ENCODE assay signal across 8 cellular contexts in the genomic region with DNA sequence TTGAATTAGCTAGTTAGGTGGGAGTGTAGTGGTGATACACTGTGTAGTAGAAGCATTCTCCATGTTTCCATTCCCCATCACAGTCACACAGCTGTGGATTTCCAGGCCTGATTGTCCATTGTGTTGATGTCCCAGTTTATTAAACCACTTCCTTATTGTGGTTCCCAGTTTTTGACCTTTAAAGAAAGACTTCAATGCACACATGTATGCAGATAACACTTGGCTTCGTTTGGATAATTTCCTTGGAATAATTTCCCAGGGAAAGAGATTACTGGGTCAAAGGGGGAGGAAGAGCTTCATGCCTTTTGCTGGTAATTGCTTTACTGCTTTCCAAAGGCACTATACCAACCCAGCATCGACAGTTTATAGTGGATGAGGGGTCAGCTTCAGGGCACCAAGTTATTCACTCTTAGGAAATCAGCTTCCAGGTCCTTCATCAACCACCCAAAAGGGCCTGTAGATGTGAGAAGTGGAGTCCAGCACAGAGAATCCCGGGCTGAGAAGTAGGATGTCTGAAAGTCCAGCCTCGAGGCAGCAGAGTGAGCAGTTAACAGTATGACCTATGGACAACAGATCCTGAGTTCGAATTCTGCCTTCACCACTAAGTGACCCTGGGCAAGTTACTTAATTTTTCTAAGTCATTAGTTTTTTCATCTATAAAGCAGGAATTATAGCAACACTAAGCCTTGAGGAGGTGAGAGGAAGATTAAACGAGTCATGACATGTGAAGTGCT.
DNase-seq lines count a peak whose midpoint lies in the region; ATAC-seq lines count a peak whose summit lies in the region.

No MANE protein-coding gene starts in this region.

- no peaks in the 10 kb centered on the region for H3K9me3 ChIP-seq in KOPT-K1 (ENCODE audit: insufficient read depth, low read length, poor library complexity, severe bottlenecking)

- H3K27me3 Mint-ChIP-seq in activated naive CD8-positive, alpha-beta T cell treated with anti-CD3 and anti-CD28 coated beads, Interleukin-2, amount 50 U/mL, for 24 hours, result no peaks in the 10 kb centered on the region

- no peaks in the 10 kb centered on the region for H3K36me3 Mint-ChIP-seq in activated naive CD8-positive, alpha-beta T cell treated with anti-CD3 and anti-CD28 coated beads, Interleukin-2, amount 50 U/mL, for 24 hours (ENCODE audit: low read depth)

- no peaks in the 10 kb centered on the region for H3K9me3 Mint-ChIP-seq in activated naive CD8-positive, alpha-beta T cell treated with anti-CD3 and anti-CD28 coated beads, Interleukin-2, amount 50 U/mL, for 24 hours

- H3K36me3 ChIP-seq in KOPT-K1 (ENCODE audit: insufficient read depth, low read length), result no peaks in the 10 kb centered on the region

- DNase-seq in activated naive CD8-positive, alpha-beta T cell treated with anti-CD3 and anti-CD28 coated beads, Interleukin-2, amount 50 U/mL, for 24 hours, result no peak
- DNase-seq in kidney tubule cell (ENCODE audit: low spot score) (peak; percentile 28), cerebellar cortex (ENCODE audit: low spot score) (no peak)
- DNase-seq in stimulated activated naive CD8-positive, alpha-beta T cell treated with anti-CD3 and anti-CD28 coated beads, Interleukin-15, Interleukin-2, amounts not matched to agents 100 U/mL and 50 U/mL, for 24 hours, result peak; percentile 11

- H3K27ac Mint-ChIP-seq in activated naive CD8-positive, alpha-beta T cell treated with anti-CD3 and anti-CD28 coated beads, Interleukin-2, amount 50 U/mL, for 24 hours, result peak overlapping the region; percentile 85

- peaks cover 88% of the 10 kb centered on the region for H3K4me1 Mint-ChIP-seq in activated naive CD8-positive, alpha-beta T cell treated with anti-CD3 and anti-CD28 coated beads, Interleukin-2, amount 50 U/mL, for 24 hours

- peak overlapping the region; percentile 50 for H3K27ac ChIP-seq in KOPT-K1 (ENCODE audit: low read depth, low read length, poor library complexity, severe bottlenecking)

- H3K4me3 Mint-ChIP-seq in activated naive CD8-positive, alpha-beta T cell treated with anti-CD3 and anti-CD28 coated beads, Interleukin-2, amount 50 U/mL, for 24 hours, result peak overlapping the region; percentile 71

- no peak for ATAC-seq in activated naive CD8-positive, alpha-beta T cell treated with anti-CD3 and anti-CD28 coated beads, Interleukin-2, amount 50 U/mL, for 24 hours
- no peak for ATAC-seq in stimulated activated naive CD8-positive, alpha-beta T cell treated with anti-CD3 and anti-CD28 coated beads, Interleukin-15, Interleukin-2, amounts not matched to agents 100 U/mL and 50 U/mL, for 24 hours
- ATAC-seq in GM18498 (IDR thresholded peaks at IDR 0.05; ENCODE audit: unreplicated experiment) (no peak), HG02678 (IDR thresholded peaks at IDR 0.05; ENCODE audit: unreplicated experiment) (no peak), HG03045 (IDR thresholded peaks at IDR 0.05; ENCODE audit: unreplicated experiment) (no peak)

Comparison
In these comparisons a context has a peak if more than half of its experiments do, and no peak if none do; other contexts are left out.
1. DNase-seq: peak in kidney tubule cell (single experiment) and stimulated activated naive CD8-positive, alpha-beta T cell treated with anti-CD3 and anti-CD28 coated beads, Interleukin-15, Interleukin-2, amounts not matched to agents 100 U/mL and 50 U/mL, for 24 hours (single experiment); none in activated naive CD8-positive, alpha-beta T cell treated with anti-CD3 and anti-CD28 coated beads, Interleukin-2, amount 50 U/mL, for 24 hours (single experiment) and cerebellar cortex (single experiment).